In genomic region chr1:29784276-29785136, GRCh38 we compare ENCODE assay signal across 30 cellular contexts.
"Had no signal": no experiment of that assay in that cellular context is flagged by ENCODE, and none has a peak within 500 bp of the region (broad histone marks: within the 10 kb centered on the region; RNA-seq: fewer than 3 reads in every experiment).

No MANE protein-coding gene starts in this region.

- FAIRE-seq: endometrium, frontal cortex, keratinocyte, pancreas, urothelium cell line had no signal

- ATAC-seq: activated naive CD8-positive, alpha-beta T cell treated with anti-CD3 and anti-CD28 coated beads, Interleukin-2, amount 50 U/mL, for 24 hours; lower lobe of right lung; pancreas; psoas muscle; T-helper 17 cell; WTC11 had no signal

- H3K36me3 ChIP-seq: breast epithelium, lower lobe of right lung, pancreas, transverse colon had no signal

- H3K9me3 ChIP-seq: breast epithelium, lower lobe of right lung, pancreas, psoas muscle, testis, transverse colon had no signal

- H3K27ac ChIP-seq: breast epithelium, epithelial cell of prostate, lower lobe of right lung, pancreas, psoas muscle, SK-N-MC, testis, transverse colon had no signal

- DNase-seq: activated CD4-positive, alpha-beta memory T cell treated with anti-CD3 and anti-CD28 coated beads, Interleukin-2, amount 10 ng/mL, durations not matched to agents 7 days and 5 days; activated CD4-positive, alpha-beta T cell treated with anti-CD3 and anti-CD28 coated beads for 1 hour; activated CD4-positive, alpha-beta T cell treated with anti-CD3 and anti-CD28 coated beads, Interleukin-2, amount 10 ng/mL, durations not matched to agents 7 days and 5 days; activated gamma-delta T cell; activated naive CD4-positive, alpha-beta T cell treated with anti-CD3 and anti-CD28 coated beads, Interleukin-2, amount 10 ng/mL, durations not matched to agents 7 days and 5 days; activated naive CD8-positive, alpha-beta T cell treated with anti-CD3 and anti-CD28 coated beads, Interleukin-2, amount 50 U/mL, for 24 hours; activated T-cell treated with anti-CD3 and anti-CD28 coated beads, Interleukin-2, amount 50 U/mL, for 24 hours; amygdala; effector CD8-positive, alpha-beta T cell; hippocampal formation; lower lobe of right lung; mesendoderm; pancreas; psoas muscle; stimulated activated CD4-positive, alpha-beta T cell treated with anti-CD3 and anti-CD28 coated beads, Interleukin-15, amount 100 ng/mL, for 24 hours; stimulated activated naive CD4-positive, alpha-beta T cell; T-helper 17 cell; testis; transverse colon had no signal

- H3K27ac Mint-ChIP-seq: activated CD4-positive, alpha-beta memory T cell treated with anti-CD3 and anti-CD28 coated beads, Interleukin-2, amount 10 ng/mL, durations not matched to agents 7 days and 5 days; activated CD4-positive, alpha-beta T cell treated with anti-CD3 and anti-CD28 coated beads, Interleukin-2, amount 10 ng/mL, durations not matched to agents 7 days and 5 days; activated naive CD4-positive, alpha-beta T cell treated with anti-CD3 and anti-CD28 coated beads, Interleukin-2, amount 10 ng/mL, durations not matched to agents 7 days and 5 days; activated naive CD8-positive, alpha-beta T cell treated with anti-CD3 and anti-CD28 coated beads, Interleukin-2, amount 50 U/mL, for 24 hours; activated T-cell treated with anti-CD3 and anti-CD28 coated beads, Interleukin-2, amount 50 U/mL, for 24 hours; nephron; T-helper 17 cell; WTC11 had no signal

- H3K4me2 ChIP-seq: smooth muscle cell had no signal

- H3K9me3 Mint-ChIP-seq: activated CD4-positive, alpha-beta memory T cell treated with anti-CD3 and anti-CD28 coated beads, Interleukin-2, amount 10 ng/mL, durations not matched to agents 7 days and 5 days; activated CD4-positive, alpha-beta T cell treated with anti-CD3 and anti-CD28 coated beads, Interleukin-2, amount 10 ng/mL, durations not matched to agents 7 days and 5 days; activated naive CD4-positive, alpha-beta T cell treated with anti-CD3 and anti-CD28 coated beads, Interleukin-2, amount 10 ng/mL, durations not matched to agents 7 days and 5 days; activated naive CD8-positive, alpha-beta T cell treated with anti-CD3 and anti-CD28 coated beads, Interleukin-2, amount 50 U/mL, for 24 hours; activated T-cell treated with anti-CD3 and anti-CD28 coated beads, Interleukin-2, amount 50 U/mL, for 24 hours; central memory CD8-positive, alpha-beta T cell; nephron; WTC11 had no signal

- H3K4me1 ChIP-seq: breast epithelium, lower lobe of right lung, pancreas, psoas muscle, testis, transverse colon had no signal

- H3K4me1 Mint-ChIP-seq: activated CD4-positive, alpha-beta memory T cell treated with anti-CD3 and anti-CD28 coated beads, Interleukin-2, amount 10 ng/mL, durations not matched to agents 7 days and 5 days; activated CD4-positive, alpha-beta T cell treated with anti-CD3 and anti-CD28 coated beads, Interleukin-2, amount 10 ng/mL, durations not matched to agents 7 days and 5 days; activated naive CD4-positive, alpha-beta T cell treated with anti-CD3 and anti-CD28 coated beads, Interleukin-2, amount 10 ng/mL, durations not matched to agents 7 days and 5 days; activated naive CD8-positive, alpha-beta T cell treated with anti-CD3 and anti-CD28 coated beads, Interleukin-2, amount 50 U/mL, for 24 hours; central memory CD8-positive, alpha-beta T cell; nephron; T-helper 17 cell; WTC11 had no signal

- H3K27me3 ChIP-seq: breast epithelium, testis had no signal

- H3K4me3 Mint-ChIP-seq: activated CD4-positive, alpha-beta memory T cell treated with anti-CD3 and anti-CD28 coated beads, Interleukin-2, amount 10 ng/mL, durations not matched to agents 7 days and 5 days; activated CD4-positive, alpha-beta T cell treated with anti-CD3 and anti-CD28 coated beads, Interleukin-2, amount 10 ng/mL, durations not matched to agents 7 days and 5 days; activated naive CD4-positive, alpha-beta T cell treated with anti-CD3 and anti-CD28 coated beads, Interleukin-2, amount 10 ng/mL, durations not matched to agents 7 days and 5 days; activated naive CD8-positive, alpha-beta T cell treated with anti-CD3 and anti-CD28 coated beads, Interleukin-2, amount 50 U/mL, for 24 hours; activated T-cell treated with anti-CD3 and anti-CD28 coated beads, Interleukin-2, amount 50 U/mL, for 24 hours; central memory CD8-positive, alpha-beta T cell; nephron; T-helper 17 cell; WTC11 had no signal

- H3K36me3 Mint-ChIP-seq: activated naive CD4-positive, alpha-beta T cell treated with anti-CD3 and anti-CD28 coated beads, Interleukin-2, amount 10 ng/mL, durations not matched to agents 7 days and 5 days; WTC11 had no signal

- H3K4me3 ChIP-seq: breast epithelium, lower lobe of right lung, pancreas, psoas muscle, SK-N-MC, smooth muscle cell, testis, transverse colon had no signal
